In genomic region chr2:15152382-15152781, GRCh38 we compare ENCODE assay signal across 29 cellular contexts.
"Had no signal": no experiment of that assay in that cellular context is flagged by ENCODE, and none has a peak within 500 bp of the region (broad histone marks: within the 10 kb centered on the region; RNA-seq: fewer than 3 reads in every experiment).

No MANE protein-coding gene starts in this region.

- H3K36me3 ChIP-seq: ascending aorta, breast epithelium, cardiac muscle cell, gastroesophageal sphincter, heart right ventricle had no signal

- DNase-seq: activated CD4-positive, alpha-beta memory T cell treated with anti-CD3 and anti-CD28 coated beads for 36 hours; activated CD4-positive, alpha-beta T cell treated with anti-CD3 and anti-CD28 coated beads for 36 hours; activated CD4-positive, alpha-beta T cell treated with anti-CD3 and anti-CD28 coated beads, Interleukin-2, amount 10 ng/mL, durations not matched to agents 24 days and 14 days; activated CD4-positive, CD25-positive, alpha-beta regulatory T cell; activated CD4-positive, CD25-positive, alpha-beta regulatory T cell treated with anti-CD3 and anti-CD28 coated beads, Interleukin-2, amount 50 U/mL, for 72 hours; activated CD8-positive, alpha-beta memory T cell treated with anti-CD3 and anti-CD28 coated beads, Interleukin-2, amount 10 ng/mL, durations not matched to agents 7 days and 5 days; activated CD8-positive, alpha-beta memory T cell treated with anti-CD3 and anti-CD28 coated beads, Interleukin-2, amount 50 U/mL, for 4 hours; activated CD8-positive, alpha-beta T cell treated with anti-CD3 and anti-CD28 coated beads, Interleukin-2, amount 10 ng/mL, durations not matched to agents 7 days and 5 days; activated gamma-delta T cell; activated naive CD4-positive, alpha-beta T cell; activated naive CD4-positive, alpha-beta T cell treated with anti-CD3 and anti-CD28 coated beads, Interleukin-2, amount 10 ng/mL, durations not matched to agents 7 days and 5 days; activated naive CD8-positive, alpha-beta T cell treated with anti-CD3 and anti-CD28 coated beads, Interleukin-2, amount 10 ng/mL, durations not matched to agents 7 days and 5 days; activated T-cell treated with anti-CD3 and anti-CD28 coated beads, Interleukin-2, amount 50 U/mL, for 1 hour; activated T-cell treated with anti-CD3 and anti-CD28 coated beads, Interleukin-2, amount 50 U/mL, for 48 hours; central memory CD4-positive, alpha-beta T cell; dorsolateral prefrontal cortex; effector memory CD4-positive, alpha-beta T cell; endodermal cell; foreskin melanocyte; heart right ventricle; T1000 had no signal

- H3K4me2 ChIP-seq: hepatocyte had no signal

- H3K79me2 ChIP-seq: hepatocyte had no signal

- H3K9me3 ChIP-seq: ascending aorta, breast epithelium, gastroesophageal sphincter, heart right ventricle had no signal

- H3K27me3 ChIP-seq: ascending aorta, breast epithelium, cardiac muscle cell, dorsolateral prefrontal cortex, gastroesophageal sphincter, heart right ventricle, hepatocyte had no signal

- ATAC-seq: activated CD4-positive, alpha-beta T cell treated with anti-CD3 and anti-CD28 coated beads for 36 hours; activated CD8-positive, alpha-beta memory T cell treated with anti-CD3 and anti-CD28 coated beads, Interleukin-2, amount 10 ng/mL, durations not matched to agents 7 days and 5 days; activated CD8-positive, alpha-beta T cell treated with anti-CD3 and anti-CD28 coated beads, Interleukin-2, amount 10 ng/mL, durations not matched to agents 7 days and 5 days; activated naive CD4-positive, alpha-beta T cell treated with anti-CD3 and anti-CD28 coated beads, Interleukin-2, amount 50 U/mL, for 72 hours; esophagus mucosa; gastroesophageal sphincter; heart right ventricle had no signal

- H2AFZ ChIP-seq: hepatocyte had no signal

- H3K4me3 ChIP-seq: ascending aorta, breast epithelium, cardiac muscle cell, coronary artery, dorsolateral prefrontal cortex, gastroesophageal sphincter, heart right ventricle, hepatocyte had no signal

- H3K4me1 ChIP-seq: ascending aorta, breast epithelium, gastroesophageal sphincter, heart right ventricle had no signal

- H3K27ac ChIP-seq: ascending aorta, breast epithelium, cardiac muscle cell, coronary artery, dorsolateral prefrontal cortex, gastroesophageal sphincter, heart right ventricle, hepatocyte had no signal
